In the genomic region with DNA sequence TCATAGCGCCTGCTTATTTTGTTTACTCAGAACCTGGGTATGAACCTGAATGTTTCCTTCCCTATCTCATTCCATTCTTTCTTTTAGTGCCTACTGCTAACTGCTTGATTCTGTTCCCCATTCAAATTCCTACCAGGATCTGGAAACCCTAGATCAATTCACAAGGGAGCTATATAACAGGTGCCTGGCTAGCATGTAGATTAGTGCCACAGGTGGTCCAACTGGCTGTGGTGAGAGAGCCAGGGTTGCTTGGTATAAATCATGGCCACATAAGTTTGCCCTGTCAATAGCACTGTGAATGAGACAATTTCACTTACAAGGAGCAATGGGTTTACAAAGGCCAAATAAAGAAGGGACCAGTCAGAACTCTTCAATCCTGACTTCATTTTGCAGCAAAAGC, we compare ENCODE assay signal across 22 cellular contexts. TPM values are rescaled to one million over a fixed set of nuclear protein-coding genes. Genes with fewer than 3 reads are reported as not detected.
DNase-seq lines count a peak whose midpoint lies in the region; ATAC-seq and TF ChIP-seq lines count a peak whose summit lies in the region.
"Had no signal": no experiment of that assay in that cellular context is flagged by ENCODE, and none has a peak within 500 bp of the region (broad histone marks: within the 10 kb centered on the region; RNA-seq: fewer than 3 reads in every experiment).

No MANE protein-coding gene starts in this region.

- ATAC-seq in SK-N-SH treated with all-trans-retinoic acid at 6 μM for 48 hours (no peak), HG03439 (IDR thresholded peaks at IDR 0.05; ENCODE audit: unreplicated experiment) (no peak)
- ATAC-seq: Panc1, T-cell had no signal

- peak; percentile 53 for DNase-seq in NCI-H82 (lab: John Stamatoyannopoulos, UW)
- no peak for DNase-seq in NCI-H82 treated with DMSO at 0.1 percent for 48 hours (lab: John Stamatoyannopoulos, UW; ENCODE audit: unreplicated experiment)
- peak; percentile 94 for DNase-seq in NCI-H2107 treated with DMSO at 0.1 percent for 48 hours (lab: John Stamatoyannopoulos, UW; ENCODE audit: unreplicated experiment)
- DNase-seq in cerebellar cortex (ENCODE audit: low spot score), result peak; percentile 21
- DNase-seq in ureter (ENCODE audit: low spot score), result no peak
- no peak for DNase-seq in middle frontal gyrus (ENCODE audit: extremely low spot score, low spot score)
- DNase-seq: CD4-positive, alpha-beta memory T cell; DMS79 treated with DMSO at 0.1 percent for 48 hours; GM23248; HFFc6; IMR-90; Karpas-422; NCI-H1105; NCI-H2029 treated with DMSO at 0.1 percent for 48 hours; NCI-H748 treated with DMSO at 0.1 percent for 48 hours; T-cell had no signal

TF ChIP-seq in SK-N-SH treated with all-trans-retinoic acid at 6 μM for 48 hours, 23 proteins besides CTCF, POLR2A, EP300 and RAD21:
- TF ChIP-seq, protein P1, sequence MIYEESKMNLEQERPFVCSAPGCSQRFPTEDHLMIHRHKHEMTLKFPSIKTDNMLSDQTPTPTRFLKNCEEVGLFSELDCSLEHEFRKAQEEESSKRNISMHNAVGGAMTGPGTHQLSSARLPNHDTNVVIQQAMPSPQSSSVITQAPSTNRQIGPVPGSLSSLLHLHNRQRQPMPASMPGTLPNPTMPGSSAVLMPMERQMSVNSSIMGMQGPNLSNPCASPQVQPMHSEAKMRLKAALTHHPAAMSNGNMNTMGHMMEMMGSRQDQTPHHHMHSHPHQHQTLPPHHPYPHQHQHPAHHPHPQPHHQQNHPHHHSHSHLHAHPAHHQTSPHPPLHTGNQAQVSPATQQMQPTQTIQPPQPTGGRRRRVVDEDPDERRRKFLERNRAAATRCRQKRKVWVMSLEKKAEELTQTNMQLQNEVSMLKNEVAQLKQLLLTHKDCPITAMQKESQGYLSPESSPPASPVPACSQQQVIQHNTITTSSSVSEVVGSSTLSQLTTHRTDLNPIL (CRISPR knock-in tag; IDR thresholded peaks at IDR 0.05; ENCODE audit: low read depth), result no peak
- TF ChIP-seq CSDC2 (CRISPR knock-in tag; IDR thresholded peaks at IDR 0.05) (no peak), TCF4 (CRISPR knock-in tag; IDR thresholded peaks at IDR 0.05; ENCODE audit: borderline replicate concordance) (no peak), ZNF565 (CRISPR knock-in tag; conservative IDR thresholded peaks at IDR 0.05; ENCODE audit: low read depth) (no peak), GLIS3 (CRISPR knock-in tag; IDR thresholded peaks at IDR 0.05) (no peak), ISL1 (CRISPR knock-in tag; IDR thresholded peaks at IDR 0.05) (no peak), ARNTL (CRISPR knock-in tag; IDR thresholded peaks at IDR 0.05; ENCODE audit: borderline replicate concordance, low read depth) (no peak), OSR1 (CRISPR knock-in tag; IDR thresholded peaks at IDR 0.05) (no peak), TOX (CRISPR knock-in tag; IDR thresholded peaks at IDR 0.05; ENCODE audit: borderline replicate concordance) (no peak), ZC3H10 (CRISPR knock-in tag; IDR thresholded peaks at IDR 0.05) (no peak), PPARA (CRISPR knock-in tag; IDR thresholded peaks at IDR 0.05; ENCODE audit: borderline replicate concordance) (no peak), RARB (CRISPR knock-in tag; IDR thresholded peaks at IDR 0.05) (no peak), ZFP30 (CRISPR knock-in tag; IDR thresholded peaks at IDR 0.05) (no peak), ZNF70 (CRISPR knock-in tag; IDR thresholded peaks at IDR 0.05) (no peak), ESRRG (CRISPR knock-in tag; IDR thresholded peaks at IDR 0.05) (no peak), ZNF8 (CRISPR knock-in tag; IDR thresholded peaks at IDR 0.05) (no peak), BACH2 (CRISPR knock-in tag; IDR thresholded peaks at IDR 0.05; ENCODE audit: borderline replicate concordance) (no peak)
- TF ChIP-seq, protein P2, sequence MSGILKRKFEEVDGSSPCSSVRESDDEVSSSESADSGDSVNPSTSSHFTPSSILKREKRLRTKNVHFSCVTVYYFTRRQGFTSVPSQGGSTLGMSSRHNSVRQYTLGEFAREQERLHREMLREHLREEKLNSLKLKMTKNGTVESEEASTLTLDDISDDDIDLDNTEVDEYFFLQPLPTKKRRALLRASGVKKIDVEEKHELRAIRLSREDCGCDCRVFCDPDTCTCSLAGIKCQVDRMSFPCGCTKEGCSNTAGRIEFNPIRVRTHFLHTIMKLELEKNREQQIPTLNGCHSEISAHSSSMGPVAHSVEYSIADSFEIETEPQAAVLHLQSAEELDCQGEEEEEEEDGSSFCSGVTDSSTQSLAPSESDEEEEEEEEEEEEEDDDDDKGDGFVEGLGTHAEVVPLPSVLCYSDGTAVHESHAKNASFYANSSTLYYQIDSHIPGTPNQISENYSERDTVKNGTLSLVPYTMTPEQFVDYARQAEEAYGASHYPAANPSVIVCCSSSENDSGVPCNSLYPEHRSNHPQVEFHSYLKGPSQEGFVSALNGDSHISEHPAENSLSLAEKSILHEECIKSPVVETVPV (CRISPR knock-in tag; IDR thresholded peaks at IDR 0.05), result no peak
- TF ChIP-seq, protein P3, sequence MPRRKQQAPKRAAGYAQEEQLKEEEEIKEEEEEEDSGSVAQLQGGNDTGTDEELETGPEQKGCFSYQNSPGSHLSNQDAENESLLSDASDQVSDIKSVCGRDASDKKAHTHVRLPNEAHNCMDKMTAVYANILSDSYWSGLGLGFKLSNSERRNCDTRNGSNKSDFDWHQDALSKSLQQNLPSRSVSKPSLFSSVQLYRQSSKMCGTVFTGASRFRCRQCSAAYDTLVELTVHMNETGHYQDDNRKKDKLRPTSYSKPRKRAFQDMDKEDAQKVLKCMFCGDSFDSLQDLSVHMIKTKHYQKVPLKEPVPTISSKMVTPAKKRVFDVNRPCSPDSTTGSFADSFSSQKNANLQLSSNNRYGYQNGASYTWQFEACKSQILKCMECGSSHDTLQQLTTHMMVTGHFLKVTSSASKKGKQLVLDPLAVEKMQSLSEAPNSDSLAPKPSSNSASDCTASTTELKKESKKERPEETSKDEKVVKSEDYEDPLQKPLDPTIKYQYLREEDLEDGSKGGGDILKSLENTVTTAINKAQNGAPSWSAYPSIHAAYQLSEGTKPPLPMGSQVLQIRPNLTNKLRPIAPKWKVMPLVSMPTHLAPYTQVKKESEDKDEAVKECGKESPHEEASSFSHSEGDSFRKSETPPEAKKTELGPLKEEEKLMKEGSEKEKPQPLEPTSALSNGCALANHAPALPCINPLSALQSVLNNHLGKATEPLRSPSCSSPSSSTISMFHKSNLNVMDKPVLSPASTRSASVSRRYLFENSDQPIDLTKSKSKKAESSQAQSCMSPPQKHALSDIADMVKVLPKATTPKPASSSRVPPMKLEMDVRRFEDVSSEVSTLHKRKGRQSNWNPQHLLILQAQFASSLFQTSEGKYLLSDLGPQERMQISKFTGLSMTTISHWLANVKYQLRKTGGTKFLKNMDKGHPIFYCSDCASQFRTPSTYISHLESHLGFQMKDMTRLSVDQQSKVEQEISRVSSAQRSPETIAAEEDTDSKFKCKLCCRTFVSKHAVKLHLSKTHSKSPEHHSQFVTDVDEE (CRISPR knock-in tag; IDR thresholded peaks at IDR 0.05), result no peak

RNA-seq across cellular contexts. Expression of a gene that starts 6.6 kb away (rescaled TPM):
- 48.9 TPM for total RNA-seq in ureter

RNA-seq across cellular contexts. Expression of a gene that starts 24.6 kb away (rescaled TPM):
- 8.8 TPM for total RNA-seq in ureter
- total RNA-seq: A172, G401 had no signal

RNA-seq across cellular contexts. Expression of a gene that starts 27.2 kb away (rescaled TPM):
- total RNA-seq in ureter, result not detected
- total RNA-seq: A172, G401, GM23248, HT-29, IMR-90 had no signal

Comparison
In these comparisons a context has a peak if more than half of its experiments do, and no peak if none do; other contexts are left out.
1. DNase-seq: peak in NCI-H82 (single experiment), NCI-H2107 treated with DMSO at 0.1 percent for 48 hours (single experiment) and cerebellar cortex (single experiment); none in NCI-H82 treated with DMSO at 0.1 percent for 48 hours (single experiment), ureter (single experiment) and middle frontal gyrus (single experiment).